8 cellular contexts compared by ENCODE assay signal in the genomic region with DNA sequence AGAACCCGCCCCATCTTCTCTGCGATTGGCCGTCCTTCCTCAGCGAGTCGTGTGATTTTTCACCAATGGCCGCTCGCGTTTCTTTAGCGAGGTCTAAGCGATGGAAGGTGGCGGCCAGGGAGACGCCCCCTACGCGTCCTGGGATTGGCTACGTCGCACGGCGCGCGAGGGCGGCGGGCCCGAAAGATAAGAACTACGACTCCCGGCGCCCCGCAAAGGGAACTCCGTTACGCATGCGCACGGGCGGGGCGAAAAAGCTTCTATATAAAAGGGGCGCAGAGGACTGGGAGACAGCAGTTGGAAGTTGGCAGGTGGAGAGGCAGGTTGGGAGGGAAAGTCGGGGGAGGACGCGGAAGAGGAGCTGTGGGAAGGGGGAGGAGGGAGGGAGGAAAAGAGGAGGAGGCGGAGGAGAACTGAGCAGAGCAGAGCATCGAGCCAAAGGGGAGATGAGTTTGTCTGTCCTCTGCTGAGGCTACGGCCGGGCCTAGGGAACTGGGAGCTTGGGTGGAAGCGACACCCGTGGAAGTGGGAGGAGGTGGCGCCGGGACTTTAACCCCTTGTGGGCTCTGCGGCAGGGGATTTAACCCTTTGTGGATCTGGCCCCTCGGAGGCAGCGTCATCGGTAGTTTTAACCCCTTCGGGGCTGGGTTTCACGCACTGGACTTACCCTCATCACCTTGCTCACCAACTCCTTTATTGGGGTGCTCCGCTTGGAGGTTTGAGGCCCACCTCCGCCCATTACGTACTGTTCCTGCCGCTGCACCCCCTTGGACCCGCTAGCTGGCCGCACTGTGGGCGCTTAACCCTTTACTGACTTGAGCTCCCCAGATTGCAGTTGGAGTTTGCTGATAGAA. TPM values are rescaled to one million over a fixed set of nuclear protein-coding genes. Genes with fewer than 3 reads are reported as not detected.
DNase-seq lines count a peak whose midpoint lies in the region; ATAC-seq and TF ChIP-seq lines count a peak whose summit lies in the region.

A gene with protein sequence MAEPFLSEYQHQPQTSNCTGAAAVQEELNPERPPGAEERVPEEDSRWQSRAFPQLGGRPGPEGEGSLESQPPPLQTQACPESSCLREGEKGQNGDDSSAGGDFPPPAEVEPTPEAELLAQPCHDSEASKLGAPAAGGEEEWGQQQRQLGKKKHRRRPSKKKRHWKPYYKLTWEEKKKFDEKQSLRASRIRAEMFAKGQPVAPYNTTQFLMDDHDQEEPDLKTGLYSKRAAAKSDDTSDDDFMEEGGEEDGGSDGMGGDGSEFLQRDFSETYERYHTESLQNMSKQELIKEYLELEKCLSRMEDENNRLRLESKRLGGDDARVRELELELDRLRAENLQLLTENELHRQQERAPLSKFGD (plus strand): TSS at position 293 of the 854 bp plus-strand sequence. CDS start 716 bp downstream, outside the sequence.

- in situ Hi-C loops in KBM-7 (cut with MboI; ENCODE audit: low pct_unique_long_range_greater_than_20kb, low sequenced_read_pairs), result no loop called here

- ATAC-seq in GM21717 (IDR thresholded peaks at IDR 0.05; ENCODE audit: unreplicated experiment), result peak; percentile 54

- H3K4me1 Mint-ChIP-seq in activated T-cell treated with anti-CD3 and anti-CD28 coated beads, Interleukin-2, amount 50 U/mL, for 24 hours (ENCODE audit: low read depth), result peaks cover 55% of the 10 kb centered on the region

- peak within 1 kb of the TSS; percentile 88 for H3K4me3 ChIP-seq in epithelial cell of proximal tubule (ENCODE audit: low read depth, low read length)

- H3K4me3 Mint-ChIP-seq in activated T-cell treated with anti-CD3 and anti-CD28 coated beads, Interleukin-2, amount 50 U/mL, for 24 hours, result peak within 1 kb of the TSS; percentile 97

- DNase-seq in DMS153 (lab: John Stamatoyannopoulos, UW), result peak; percentile 100
- peak; percentile 100 for DNase-seq in KBM-7
- peak; percentile 99 for DNase-seq in activated T-cell treated with anti-CD3 and anti-CD28 coated beads, Interleukin-2, amount 50 U/mL, for 24 hours
- peak; percentile 94 for DNase-seq in epithelial cell of proximal tubule (ENCODE audit: low read depth)
- peak; percentile 100 for DNase-seq in mucosa of gallbladder (ENCODE audit: low spot score)
- DNase-seq in stimulated activated CD8-positive, alpha-beta memory T cell treated with anti-CD3 and anti-CD28 coated beads, Interleukin-4, amount 100 ng/mL, for 4 hours (ENCODE audit: low read depth in 2 of 2, low spot score in 1 of 2), result peak; percentile 98

- H3K27ac Mint-ChIP-seq in activated T-cell treated with anti-CD3 and anti-CD28 coated beads, Interleukin-2, amount 50 U/mL, for 24 hours, result peak within 1 kb of the TSS; percentile 100

- H3K9me3 Mint-ChIP-seq in activated T-cell treated with anti-CD3 and anti-CD28 coated beads, Interleukin-2, amount 50 U/mL, for 24 hours, result no peaks in the 10 kb centered on the region

- no peak for TF ChIP-seq CTCF in epithelial cell of proximal tubule (conservative IDR thresholded peaks at IDR 0.05; ENCODE audit: low read depth, low read length)

- peaks cover 47% of the 10 kb centered on the region for H3K36me3 Mint-ChIP-seq in activated T-cell treated with anti-CD3 and anti-CD28 coated beads, Interleukin-2, amount 50 U/mL, for 24 hours (ENCODE audit: low read depth)

- no peaks in the 10 kb centered on the region for H3K27me3 Mint-ChIP-seq in activated T-cell treated with anti-CD3 and anti-CD28 coated beads, Interleukin-2, amount 50 U/mL, for 24 hours

TF ChIP-seq in PFSK-1, 5 proteins besides CTCF, POLR2A, EP300 and RAD21:
- TF ChIP-seq FOXP2 (optimal IDR thresholded peaks at IDR 0.05; ENCODE audit: borderline replicate concordance, extremely low read depth, extremely low read length, insufficient read depth), result peak; percentile 93
- peak; percentile 99 for TF ChIP-seq TAF1 (IDR thresholded peaks at IDR 0.05; ENCODE audit: borderline replicate concordance, insufficient read depth, low read length)
- peak; percentile 98 for TF ChIP-seq SIN3A (IDR thresholded peaks at IDR 0.05; ENCODE audit: borderline replicate concordance, insufficient read depth, low read length)
- TF ChIP-seq POLR2AphosphoS5 (IDR thresholded peaks at IDR 0.05; ENCODE audit: low read depth, low read length), result peak; percentile 100
- TF ChIP-seq, protein P1, sequence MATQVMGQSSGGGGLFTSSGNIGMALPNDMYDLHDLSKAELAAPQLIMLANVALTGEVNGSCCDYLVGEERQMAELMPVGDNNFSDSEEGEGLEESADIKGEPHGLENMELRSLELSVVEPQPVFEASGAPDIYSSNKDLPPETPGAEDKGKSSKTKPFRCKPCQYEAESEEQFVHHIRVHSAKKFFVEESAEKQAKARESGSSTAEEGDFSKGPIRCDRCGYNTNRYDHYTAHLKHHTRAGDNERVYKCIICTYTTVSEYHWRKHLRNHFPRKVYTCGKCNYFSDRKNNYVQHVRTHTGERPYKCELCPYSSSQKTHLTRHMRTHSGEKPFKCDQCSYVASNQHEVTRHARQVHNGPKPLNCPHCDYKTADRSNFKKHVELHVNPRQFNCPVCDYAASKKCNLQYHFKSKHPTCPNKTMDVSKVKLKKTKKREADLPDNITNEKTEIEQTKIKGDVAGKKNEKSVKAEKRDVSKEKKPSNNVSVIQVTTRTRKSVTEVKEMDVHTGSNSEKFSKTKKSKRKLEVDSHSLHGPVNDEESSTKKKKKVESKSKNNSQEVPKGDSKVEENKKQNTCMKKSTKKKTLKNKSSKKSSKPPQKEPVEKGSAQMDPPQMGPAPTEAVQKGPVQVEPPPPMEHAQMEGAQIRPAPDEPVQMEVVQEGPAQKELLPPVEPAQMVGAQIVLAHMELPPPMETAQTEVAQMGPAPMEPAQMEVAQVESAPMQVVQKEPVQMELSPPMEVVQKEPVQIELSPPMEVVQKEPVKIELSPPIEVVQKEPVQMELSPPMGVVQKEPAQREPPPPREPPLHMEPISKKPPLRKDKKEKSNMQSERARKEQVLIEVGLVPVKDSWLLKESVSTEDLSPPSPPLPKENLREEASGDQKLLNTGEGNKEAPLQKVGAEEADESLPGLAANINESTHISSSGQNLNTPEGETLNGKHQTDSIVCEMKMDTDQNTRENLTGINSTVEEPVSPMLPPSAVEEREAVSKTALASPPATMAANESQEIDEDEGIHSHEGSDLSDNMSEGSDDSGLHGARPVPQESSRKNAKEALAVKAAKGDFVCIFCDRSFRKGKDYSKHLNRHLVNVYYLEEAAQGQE (IDR thresholded peaks at IDR 0.05; ENCODE audit: insufficient read depth in 1 of 2, low read depth in 2 of 2, low read length in 2 of 2), result peak; percentile 60 to 76; a peak in 3 of 4 replicates

RNA-seq across cellular contexts. Expression of the gene that starts here (rescaled TPM):
- 20.4 TPM for polyA plus RNA-seq in PFSK-1 (2012; ENCODE audit: insufficient read length, low read depth)
- 11.0 and 20.3 TPM in 2 replicates for total RNA-seq in epithelial cell of proximal tubule
- 62.5 TPM for total RNA-seq in mucosa of gallbladder

Comparison
In these comparisons a context has a peak if more than half of its experiments do, and no peak if none do; other contexts are left out.
1. Peak in every context shown above with its lines: DNase-seq, ATAC-seq and H3K4me3 ChIP-seq.